ENCODE assay signal across 21 cellular contexts in the genomic region with DNA sequence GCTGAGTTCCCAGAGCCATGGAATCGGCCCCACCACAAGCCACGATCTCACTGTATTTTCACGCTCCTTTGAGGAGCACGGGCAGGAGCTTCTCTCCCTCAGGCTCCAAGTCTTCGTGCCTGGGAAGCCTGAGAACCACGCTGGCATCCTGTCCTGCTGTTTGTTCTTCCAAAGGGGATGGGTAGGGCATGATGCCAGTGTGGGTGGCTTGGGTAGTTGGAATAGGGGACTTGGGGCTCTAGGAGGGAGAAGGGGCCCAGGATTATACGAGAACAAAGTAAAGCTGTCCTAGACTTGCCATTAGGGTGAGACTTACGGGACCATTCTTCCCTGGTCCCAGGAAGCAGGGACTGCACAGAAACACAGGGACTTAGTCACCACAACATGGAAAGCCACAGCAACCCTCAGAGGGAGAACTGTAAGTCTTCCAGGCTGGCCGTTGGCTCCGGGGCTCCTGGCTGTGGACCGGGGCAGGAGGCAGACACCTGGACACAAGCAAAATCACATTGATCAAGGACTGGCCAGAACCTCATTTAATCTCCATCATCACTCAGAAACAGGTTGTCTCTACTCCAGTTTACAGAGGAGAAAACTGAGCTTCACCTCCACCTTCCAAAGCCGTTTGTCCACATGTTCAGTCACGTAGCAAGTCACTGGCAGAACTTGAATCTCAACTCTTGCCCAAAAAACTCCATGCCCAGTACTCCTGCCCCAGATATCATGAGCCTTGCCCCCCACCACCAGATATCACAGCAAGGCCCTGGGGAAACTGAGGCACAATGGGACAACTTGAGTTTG. TPM values are rescaled to one million over a fixed set of nuclear protein-coding genes. Genes with fewer than 3 reads are reported as not detected.
DNase-seq lines count a peak whose midpoint lies in the region; ATAC-seq and TF ChIP-seq lines count a peak whose summit lies in the region.
"Had no signal": no experiment of that assay in that cellular context is flagged by ENCODE, and none has a peak within 500 bp of the region (broad histone marks: within the 10 kb centered on the region; RNA-seq: fewer than 3 reads in every experiment).

No MANE protein-coding gene starts in this region.

- no peak overlapping the region for H4K12ac ChIP-seq in trophoblast cell (ENCODE audit: low read depth, low read length)

- H3K27ac ChIP-seq in heart left ventricle (peak overlapping the region in 10 of 12 donors; percentile 81 to 98 (median 90)), trophoblast cell (ENCODE audit: low read depth, low read length) (no peak overlapping the region), uterus (peak overlapping the region; percentile 41 to 64)
- H3K27ac ChIP-seq: hepatocyte, SJSA1 had no signal

- H3K36me3 ChIP-seq in heart left ventricle: no peaks in the 10 kb centered on the region
- H3K36me3 ChIP-seq in trophoblast cell (ENCODE audit: control insufficient read depth in 1 of 2, insufficient read depth in 2 of 2, low read length in 2 of 2): no peaks in the 10 kb centered on the region
- H3K36me3 ChIP-seq in uterus: no peaks in the 10 kb centered on the region
- H3K36me3 ChIP-seq: SJSA1 had no signal

- 84 to 90% (median 88%) methylated on average over 13 of the region's 13 CpGs for WGBS in heart left ventricle, 4 donors
- WGBS in trophoblast cell (ENCODE audit: extremely low coverage, insufficient coverage, insufficient read length): no CpG with 5 or more reads among the region's 13 CpGs

- H2BK12ac ChIP-seq in trophoblast cell (ENCODE audit: low read length): no peak overlapping the region

- H3K4me3 ChIP-seq in heart left ventricle (peak overlapping the region in 6 of 12 donors; percentile 4 to 46 (median 27)), trophoblast cell (ENCODE audit: low read depth, low read length) (no peak overlapping the region), uterus (no peak overlapping the region)
- H3K4me3 ChIP-seq: hepatocyte, K562, SJSA1 had no signal

- peak overlapping the region; percentile 57 for H3K9ac ChIP-seq in trophoblast cell (ENCODE audit: low read length)

- intact Hi-C loops in heart left ventricle (cut with DNase I) (loop anchor here in 1 of 10 donors (1.0 kb wide), 1 partner anchor 15 kb away; no protein-coding TSS in a partner anchor), cardiac septum (cut with DNase I) (no loop called here), uterus (cut with DNase I; ENCODE audit: low total_unique reads) (no loop called here)

- no peak overlapping the region for H3K18ac ChIP-seq in trophoblast cell (ENCODE audit: low read length)

- TF ChIP-seq CTCF in heart left ventricle (IDR thresholded peaks at IDR 0.05) (no peak), uterus (IDR thresholded peaks at IDR 0.05) (no peak)

- H3K4me2 ChIP-seq in trophoblast cell (ENCODE audit: low read length): no peak overlapping the region
- H3K4me2 ChIP-seq: hepatocyte had no signal

- no peak overlapping the region for H2AK5ac ChIP-seq in trophoblast cell (ENCODE audit: low read length)

- no peak overlapping the region for H3K4ac ChIP-seq in trophoblast cell (ENCODE audit: low read depth, low read length)

- H3K27me3 ChIP-seq in heart left ventricle: no peaks in the 10 kb centered on the region
- no peaks in the 10 kb centered on the region for H3K27me3 ChIP-seq in trophoblast cell (ENCODE audit: insufficient read depth, low read length)
- H3K27me3 ChIP-seq in uterus: no peaks in the 10 kb centered on the region
- H3K27me3 ChIP-seq: hepatocyte, SJSA1 had no signal

- peaks cover 0 to 54% (median 30%) of the 10 kb centered on the region in 12 donors for H3K4me1 ChIP-seq in heart left ventricle
- no peaks in the 10 kb centered on the region for H3K4me1 ChIP-seq in trophoblast cell (ENCODE audit: control insufficient read depth in 1 of 2, insufficient read depth in 2 of 2, low read length in 2 of 2)
- peaks cover 0 to 15% of the 10 kb centered on the region in 2 donors for H3K4me1 ChIP-seq in uterus

- no peak overlapping the region for H2BK5ac ChIP-seq in trophoblast cell (ENCODE audit: low read depth, low read length, poor library complexity)

- H3K9me3 ChIP-seq in heart left ventricle: no peaks in the 10 kb centered on the region
- peaks cover 3% of the 10 kb centered on the region for H3K9me3 ChIP-seq in trophoblast cell (ENCODE audit: insufficient read depth, low read depth, low read length)
- no peaks in the 10 kb centered on the region for H3K9me3 ChIP-seq in uterus
- H3K9me3 ChIP-seq: SJSA1 had no signal

- no peak for ATAC-seq in heart left ventricle
- ATAC-seq in esophagus mucosa: peak; percentile 54
- ATAC-seq: activated naive CD8-positive, alpha-beta T cell treated with anti-CD3 and anti-CD28 coated beads, Interleukin-2, amount 50 U/mL, for 24 hours; activated T-cell treated with anti-CD3 and anti-CD28 coated beads, Interleukin-2, amount 50 U/mL, for 72 hours; CD8-positive, alpha-beta T cell; K562 had no signal

- no peak overlapping the region for H4K8ac ChIP-seq in trophoblast cell (ENCODE audit: low read depth, low read length)

- DNase-seq in heart left ventricle (peak in 1 of 5 donors; percentile 65), cardiac septum (ENCODE audit: low spot score) (no peak), trophoblast cell (no peak), uterus (no peak), DMS153 treated with DMSO at 0.1 percent for 48 hours (lab: John Stamatoyannopoulos, UW; ENCODE audit: unreplicated experiment) (no peak), NCI-H524 treated with DMSO at 0.1 percent for 48 hours (lab: John Stamatoyannopoulos, UW) (no peak), HuH-7.5 (ENCODE audit: low spot score) (no peak)
- DNase-seq: activated naive CD8-positive, alpha-beta T cell treated with anti-CD3 and anti-CD28 coated beads, Interleukin-2, amount 50 U/mL, for 24 hours; activated T-cell treated with anti-CD3 and anti-CD28 coated beads, Interleukin-2, amount 50 U/mL, for 72 hours; CD8-positive, alpha-beta T cell; HCEC 1CT; NCI-H1105; stimulated activated CD8-positive, alpha-beta memory T cell treated with anti-CD3 and anti-CD28 coated beads, Interleukin-4, amount 100 ng/mL, for 48 hours had no signal

- no peak overlapping the region for H4K91ac ChIP-seq in trophoblast cell (ENCODE audit: low read depth, low read length)

- no peaks in the 10 kb centered on the region for H3K79me1 ChIP-seq in trophoblast cell (ENCODE audit: low read length)

- no peak for TF ChIP-seq POLR2A in heart left ventricle (IDR thresholded peaks at IDR 0.05)
- TF ChIP-seq POLR2A in uterus (IDR thresholded peaks at IDR 0.05): no peak

- H3K23ac ChIP-seq in trophoblast cell (ENCODE audit: low read length): no peak overlapping the region

- no peak overlapping the region for H2BK120ac ChIP-seq in trophoblast cell (ENCODE audit: insufficient read depth, low read length, poor library complexity)

- H2AFZ ChIP-seq in trophoblast cell (ENCODE audit: insufficient read depth, low read length, poor library complexity): no peak overlapping the region
- H2AFZ ChIP-seq: hepatocyte had no signal

- no peaks in the 10 kb centered on the region for H3K79me2 ChIP-seq in trophoblast cell (ENCODE audit: control insufficient read depth, insufficient read depth, low read length, poor library complexity)
- H3K79me2 ChIP-seq: hepatocyte had no signal

- H3K14ac ChIP-seq in trophoblast cell (ENCODE audit: low read length): no peak overlapping the region

RNA-seq across cellular contexts. Expression of gene CCN5, which starts 1.3 kb away (rescaled TPM):
- total RNA-seq in heart left ventricle (10 to 100 TPM in 8 of 9 donors, 1 to 10 TPM in 1; 7.3 to 62.3 (median 28.7) TPM), cardiac septum (29.3 TPM), esophagus mucosa (1.9 TPM), uterus (10 to 100 TPM in 3 of 4 donors, not detected in 1; 19.4 to 47.9 (median 29.7) TPM)
- polyA plus RNA-seq in heart left ventricle: 10 to 100 TPM; 11.0 to 92.3 TPM
- not detected in 2 replicates for polyA plus RNA-seq in trophoblast cell (2013)
- total RNA-seq: A172; activated T-cell treated with anti-CD3 and anti-CD28 coated beads, Interleukin-2, amount 50 U/mL, for 72 hours; CD8-positive, alpha-beta T cell; cerebellum; Daoy; K562; pulmonary artery endothelial cell; SJSA1 had no signal
- polyA plus RNA-seq: K562 had no signal

RNA-seq across cellular contexts. Expression of gene KCNK15, which starts 29.2 kb away (rescaled TPM):
- total RNA-seq in heart left ventricle (1 to 10 TPM in 2 of 9 donors, under 1 TPM in 7; 0.12 to 2.2 (median 0.39) TPM), cardiac septum (0.97 TPM), esophagus mucosa (1.0 TPM), uterus (1 to 10 TPM in 3 of 4 donors, under 1 TPM in 1; 0.26 to 4.4 (median 2.0) TPM)
- under 1 TPM; 0.23 to 0.33 TPM for polyA plus RNA-seq in heart left ventricle
- polyA plus RNA-seq in trophoblast cell (2013): not detected in 2 replicates
- total RNA-seq: A172; CD8-positive, alpha-beta T cell; Daoy; pulmonary artery endothelial cell; SJSA1 had no signal
